ENCODE assay signal across 1 cellular context in genomic region chr2:29006092-29006985, GRCh38.
TF ChIP-seq lines count a peak whose summit lies in the region.

No MANE protein-coding gene starts in this region.

TF ChIP-seq in K562, 482 proteins besides CTCF, POLR2A, EP300 and RAD21 (continued from another document):
- TF ChIP-seq ZNF277 (CRISPR knock-in tag; IDR thresholded peaks at IDR 0.05; ENCODE audit: borderline replicate concordance) (no peak), ID3 (CRISPR knock-in tag; IDR thresholded peaks at IDR 0.05) (no peak), ID3 (tag; IDR thresholded peaks at IDR 0.05) (0 out of 2 replicates have a peak, but pooled peaks have one; percentile 77), DPF2 (IDR thresholded peaks at IDR 0.05) (peak; percentile 73; the same call in 1 of the 2 replicates), ZEB2 (IDR thresholded peaks at IDR 0.05) (peak; percentile 70; the same call in 1 of the 2 replicates), FOXM1 (IDR thresholded peaks at IDR 0.05; ENCODE audit: low read depth) (0 out of 2 replicates have a peak, but pooled peaks have one; percentile 15), FOXM1 (CRISPR knock-in tag; IDR thresholded peaks at IDR 0.05; ENCODE audit: low read depth) (no peak), SMARCA4 (IDR thresholded peaks at IDR 0.05) (peak; percentile 84), CBFA2T3 (IDR thresholded peaks at IDR 0.05) (peak; percentile 78), PRDM10 (IDR thresholded peaks at IDR 0.05; ENCODE audit: partially characterized antibody) (peak; percentile 85)
